In the genomic region with DNA sequence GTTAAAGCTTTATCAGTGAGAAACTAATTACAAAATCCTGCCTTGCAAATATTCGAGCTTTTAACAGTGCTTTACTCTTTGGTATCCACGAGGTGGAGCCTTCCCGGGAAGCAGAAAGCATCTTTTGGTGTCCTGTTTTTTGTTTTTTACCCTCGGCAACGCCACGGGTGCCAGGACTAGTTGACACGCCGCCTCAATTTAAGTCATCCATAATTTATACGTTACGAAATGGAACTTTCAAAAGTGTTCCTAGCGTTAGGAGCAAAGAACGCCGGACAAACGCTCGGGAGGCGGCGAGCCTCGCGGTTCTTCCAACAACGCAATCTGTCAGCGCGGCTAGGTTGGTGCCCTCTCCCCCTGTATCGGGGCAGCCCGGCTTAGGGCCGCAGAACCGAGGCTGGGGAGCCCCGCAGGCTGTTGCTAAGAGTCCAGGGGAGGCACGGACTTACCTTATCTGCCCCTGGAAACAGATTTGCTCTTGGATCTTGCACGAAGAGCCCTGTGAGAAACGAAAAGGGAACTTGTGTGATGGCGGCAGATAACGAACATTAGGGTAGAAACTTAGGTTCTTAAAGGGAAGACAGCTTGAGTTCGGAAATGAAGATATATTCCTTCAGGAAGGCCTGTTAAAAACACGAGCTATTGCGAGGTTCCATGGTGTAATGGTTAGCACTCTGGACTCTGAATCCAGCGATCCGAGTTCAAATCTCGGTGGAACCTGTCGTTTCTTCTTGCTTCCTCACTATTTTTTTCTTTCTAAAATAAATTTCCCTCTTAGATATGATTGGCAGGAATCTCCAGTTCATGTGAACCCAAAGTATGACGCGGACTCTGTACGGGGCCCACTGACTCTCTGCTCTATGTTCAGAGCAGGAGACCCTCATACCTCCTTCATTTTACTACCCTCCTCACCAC, we compare ENCODE assay signal across 8 cellular contexts. TPM values are rescaled to one million over a fixed set of nuclear protein-coding genes. Genes with fewer than 3 reads are reported as not detected.
DNase-seq lines count a peak whose midpoint lies in the region; ATAC-seq and TF ChIP-seq lines count a peak whose summit lies in the region.

No MANE protein-coding gene starts in this region.

- peak overlapping the region; percentile 92 for H2AFZ ChIP-seq in osteoblast (ENCODE audit: low read length)

- no peaks in the 10 kb centered on the region for H3K9me3 ChIP-seq in osteoblast (ENCODE audit: low read depth, low read length)

- no peaks in the 10 kb centered on the region for H3K9me3 Mint-ChIP-seq in activated naive CD8-positive, alpha-beta T cell treated with anti-CD3 and anti-CD28 coated beads for 36 hours
- peaks cover 7% of the 10 kb centered on the region for H3K9me3 Mint-ChIP-seq in glutamatergic neuron (ENCODE audit: unreplicated experiment)
- H3K9me3 Mint-ChIP-seq in type B pancreatic cell = no peaks in the 10 kb centered on the region

- peak overlapping the region; percentile 81 for H3K4me3 Mint-ChIP-seq in activated naive CD8-positive, alpha-beta T cell treated with anti-CD3 and anti-CD28 coated beads for 36 hours
- peak overlapping the region; percentile 91 for H3K4me3 Mint-ChIP-seq in glutamatergic neuron (ENCODE audit: unreplicated experiment)
- H3K4me3 Mint-ChIP-seq in type B pancreatic cell = peak overlapping the region; percentile 91

- no peaks in the 10 kb centered on the region for H3K36me3 ChIP-seq in osteoblast (ENCODE audit: insufficient read depth, low read length)

- in situ Hi-C loops in SK-MEL-5 (cut with HindIII; ENCODE audit: low pct_unique_long_range_greater_than_20kb, low sequenced_read_pairs) = no loop called here

- DNase-seq in DMS53 treated with DMSO at 0.1 percent for 48 hours (lab: John Stamatoyannopoulos, UW; ENCODE audit: unreplicated experiment) (peak; percentile 54), LoVo (ENCODE audit: low spot score) (peak; percentile 79), SK-MEL-5 (ENCODE audit: low read depth, low spot score) (peak; percentile 97), glutamatergic neuron (peak; percentile 57), osteoblast (ENCODE audit: insufficient read length, low spot score, missing footprints) (peak; percentile 88), type B pancreatic cell (ENCODE audit: extremely low spot score, unreplicated experiment) (no peak)
- DNase-seq in activated naive CD8-positive, alpha-beta T cell treated with anti-CD3 and anti-CD28 coated beads for 36 hours = peak; percentile 55

- peak overlapping the region; percentile 92 for H3K4me3 ChIP-seq in osteoblast (ENCODE audit: insufficient read depth, low read length)

- peak overlapping the region; percentile 91 for H3K4me2 ChIP-seq in osteoblast (ENCODE audit: insufficient read depth, low read length)

- no peaks in the 10 kb centered on the region for H3K79me2 ChIP-seq in osteoblast (ENCODE audit: insufficient read depth, low read length)

- H3K4me1 ChIP-seq in osteoblast (ENCODE audit: insufficient read depth, low read length) = peaks cover 9% of the 10 kb centered on the region

- H3K27me3 ChIP-seq in osteoblast (ENCODE audit: insufficient read depth, low read length) = peaks cover 26% of the 10 kb centered on the region

- H3K27ac ChIP-seq in osteoblast (ENCODE audit: low read depth, low read length) = peak overlapping the region; percentile 76

- peaks cover 15% of the 10 kb centered on the region for H3K4me1 Mint-ChIP-seq in activated naive CD8-positive, alpha-beta T cell treated with anti-CD3 and anti-CD28 coated beads for 36 hours
- peaks cover 2% of the 10 kb centered on the region for H3K4me1 Mint-ChIP-seq in glutamatergic neuron (ENCODE audit: low read depth, unreplicated experiment)
- H3K4me1 Mint-ChIP-seq in type B pancreatic cell (ENCODE audit: unreplicated experiment) = peaks cover 7% of the 10 kb centered on the region

- peak; percentile 73 for ATAC-seq in GM21723 (IDR thresholded peaks at IDR 0.05; ENCODE audit: unreplicated experiment)

- TF ChIP-seq CTCF in glutamatergic neuron (IDR thresholded peaks at IDR 0.05; ENCODE audit: partially characterized antibody, unreplicated experiment) (peak; percentile 77), osteoblast (IDR thresholded peaks at IDR 0.05; ENCODE audit: extremely low read depth, low read depth, low read length) (peak; percentile 86), type B pancreatic cell (conservative IDR thresholded peaks at IDR 0.05) (peak; percentile 90)

- H3K27me3 Mint-ChIP-seq in activated naive CD8-positive, alpha-beta T cell treated with anti-CD3 and anti-CD28 coated beads for 36 hours = peaks cover 24% of the 10 kb centered on the region
- peaks cover 11% of the 10 kb centered on the region for H3K27me3 Mint-ChIP-seq in glutamatergic neuron (ENCODE audit: unreplicated experiment)
- peaks cover 19% of the 10 kb centered on the region for H3K27me3 Mint-ChIP-seq in type B pancreatic cell

- no peaks in the 10 kb centered on the region for H4K20me1 ChIP-seq in osteoblast (ENCODE audit: insufficient read depth, low read length)

- peaks cover 1% of the 10 kb centered on the region for H3K36me3 Mint-ChIP-seq in activated naive CD8-positive, alpha-beta T cell treated with anti-CD3 and anti-CD28 coated beads for 36 hours
- no peaks in the 10 kb centered on the region for H3K36me3 Mint-ChIP-seq in glutamatergic neuron (ENCODE audit: unreplicated experiment)
- no peaks in the 10 kb centered on the region for H3K36me3 Mint-ChIP-seq in type B pancreatic cell

- peak overlapping the region; percentile 77 for H3K27ac Mint-ChIP-seq in activated naive CD8-positive, alpha-beta T cell treated with anti-CD3 and anti-CD28 coated beads for 36 hours
- peak overlapping the region; percentile 83 for H3K27ac Mint-ChIP-seq in glutamatergic neuron (ENCODE audit: unreplicated experiment)
- peak overlapping the region; percentile 87 for H3K27ac Mint-ChIP-seq in type B pancreatic cell

RNA-seq across cellular contexts. Expression of gene ZNF184, which starts 46.2 kb away (rescaled TPM):
- total RNA-seq in SK-MEL-5 (2014; rRNA removed; shearing (Covaris generic)) = 16.4 and 16.6 TPM in 2 replicates
- polyA plus RNA-seq in SK-MEL-5 (2015; cell fraction: cytosol; rRNA removed) = 3.5 and 4.0 TPM in 2 replicates
- polyA plus RNA-seq in SK-MEL-5 (2015; cell fraction: nucleus; rRNA removed) = 7.9 and 8.0 TPM in 2 replicates
- total RNA-seq in activated naive CD8-positive, alpha-beta T cell treated with anti-CD3 and anti-CD28 coated beads for 36 hours = 1 to 10 TPM; 8.5 to 8.9 TPM
- total RNA-seq in glutamatergic neuron (ENCODE audit: unreplicated experiment) (10.8 TPM), osteoblast (9.8 and 10.0 TPM in 2 replicates), type B pancreatic cell (ENCODE audit: low replicate concordance) (9.9 and 14.5 TPM in 2 replicates)
